In the genomic region with DNA sequence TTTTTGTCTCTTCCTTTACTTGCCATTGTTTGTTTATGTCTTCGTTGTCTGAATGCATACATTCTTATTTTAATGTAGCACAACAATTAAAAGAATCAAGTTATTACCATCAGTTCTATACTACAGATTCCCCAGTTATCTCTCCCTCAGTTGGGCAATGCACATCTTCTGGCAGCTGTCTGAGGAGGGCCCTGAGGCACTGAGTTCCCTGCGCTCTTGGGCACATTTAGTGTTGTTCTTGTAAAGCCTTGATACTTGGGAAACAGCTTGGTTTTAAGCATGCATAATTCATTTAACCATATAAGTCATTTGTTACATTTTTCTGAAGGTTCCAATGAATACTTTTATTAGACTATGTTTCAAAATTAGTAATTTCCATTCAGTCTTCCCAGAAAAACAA, we compare ENCODE assay signal across 25 cellular contexts.
"Had no signal": no experiment of that assay in that cellular context is flagged by ENCODE, and none has a peak within 500 bp of the region (broad histone marks: within the 10 kb centered on the region; RNA-seq: fewer than 3 reads in every experiment).

No MANE protein-coding gene starts in this region.

- H3K4me1 ChIP-seq: stomach, suprapubic skin, testis, thyroid gland, tibial artery, tibial nerve, transverse colon, upper lobe of left lung, upper lobe of right lung, uterus, vagina had no signal

- H3K9me3 ChIP-seq: testis, thoracic aorta, thyroid gland, tibial artery, upper lobe of right lung, uterus, vagina had no signal

- H3K4me3 ChIP-seq: stomach, suprapubic skin, testis, thoracic aorta, thyroid gland, tibial artery, tibial nerve, transverse colon, upper lobe of left lung, upper lobe of right lung, uterus, vagina had no signal

- ATAC-seq: stimulated activated effector memory CD8-positive, alpha-beta T cell treated with anti-CD3 and anti-CD28 coated beads, Interleukin-12 subunit alpha, Interleukin-12 subunit beta, amount 100 ng/mL, for 72 hours; stimulated activated memory B cell treated with anti-CD40 and anti-IgM and Interleukin-4, amounts not matched to agents 10 μg/mL and 1 μg/mL and 100 μg/mL, for 72 hours; stimulated activated naive B cell treated with anti-CD40 and anti-IgM and Interleukin-4, amounts not matched to agents 10 μg/mL and 1 μg/mL and 100 μg/mL, for 72 hours; stimulated activated naive CD8-positive, alpha-beta T cell treated with anti-CD3 and anti-CD28 coated beads, Interleukin-15, amount 100 ng/mL, for 72 hours; stimulated activated naive CD8-positive, alpha-beta T cell treated with anti-CD3 and anti-CD28 coated beads, Interleukin-15, Interleukin-2, amounts not matched to agents 100 U/mL and 50 U/mL, for 24 hours; upper lobe of right lung had no signal

- H3K27me3 ChIP-seq: stomach, suprapubic skin, testis, thyroid gland, tibial artery, tibial nerve, transverse colon, upper lobe of left lung, upper lobe of right lung, uterus, vagina had no signal

- H3K36me3 ChIP-seq: stomach, suprapubic skin, thoracic aorta, thyroid gland, tibial artery, tibial nerve, transverse colon, upper lobe of left lung, upper lobe of right lung, uterus, vagina had no signal

- H3K27ac ChIP-seq: stomach, suprapubic skin, testis, thoracic aorta, thyroid gland, tibial artery, tibial nerve, transverse colon, upper lobe of left lung, upper lobe of right lung, uterus, vagina had no signal

- DNase-seq: stimulated activated CD4-positive, alpha-beta T cell treated with anti-CD3 and anti-CD28 coated beads, Interleukin-2, amount 100 ng/mL, for 48 hours; stimulated activated CD4-positive, alpha-beta T cell treated with anti-CD3 and anti-CD28 coated beads, Interleukin-4, amount 100 ng/mL, for 1 hour; stimulated activated CD4-positive, alpha-beta T cell treated with anti-CD3 and anti-CD28 coated beads, Interleukin-4, amount 100 ng/mL, for 24 hours; stimulated activated CD4-positive, alpha-beta T cell treated with anti-CD3 and anti-CD28 coated beads, Interleukin-4, amount 100 ng/mL, for 4 hours; stimulated activated CD8-positive, alpha-beta memory T cell treated with anti-CD3 and anti-CD28 coated beads, Interleukin-4, amount 100 ng/mL, for 48 hours; stimulated activated naive B cell treated with anti-CD40 and anti-IgM and Interleukin-4, amounts not matched to agents 10 μg/mL and 1 μg/mL and 100 μg/mL, for 72 hours; stimulated activated naive CD4-positive, alpha-beta T cell; stimulated activated naive CD4-positive, alpha-beta T cell treated with Interleukin-2 at 50 U/mL for 16 hours; stimulated activated naive CD8-positive, alpha-beta T cell treated with anti-CD3 and anti-CD28 coated beads, Interleukin-15, amount 100 ng/mL, for 72 hours; stimulated activated naive CD8-positive, alpha-beta T cell treated with anti-CD3 and anti-CD28 coated beads, Interleukin-15, Interleukin-2, amounts not matched to agents 100 U/mL and 50 U/mL, for 24 hours; stomach; substantia nigra; testis; thyroid gland; tibial artery; transverse colon; upper lobe of left lung; upper lobe of right lung; uterus had no signal
